In the genomic region with DNA sequence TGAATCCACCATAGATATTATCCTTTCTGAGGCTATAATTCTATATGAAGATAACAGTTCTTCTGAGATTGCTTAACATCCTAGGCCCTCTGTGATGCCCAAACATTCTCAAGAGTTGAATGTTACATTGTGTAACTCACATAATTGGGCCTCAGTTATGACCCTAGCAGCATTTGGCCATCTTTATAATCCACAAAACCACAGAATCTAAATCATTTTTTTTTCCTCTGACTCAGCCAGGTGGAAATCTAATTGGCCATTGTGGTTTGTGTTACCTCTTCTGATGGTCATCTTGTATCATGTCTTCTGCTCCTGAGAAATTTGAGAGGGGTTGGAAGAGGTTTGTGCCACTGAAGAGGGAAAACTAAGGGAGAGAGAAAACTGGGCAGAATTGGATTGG, we compare ENCODE assay signal across 17 cellular contexts.
DNase-seq lines count a peak whose midpoint lies in the region; FAIRE-seq and TF ChIP-seq lines count a peak whose summit lies in the region.
"Had no signal": no experiment of that assay in that cellular context is flagged by ENCODE, and none has a peak within 500 bp of the region (broad histone marks: within the 10 kb centered on the region; RNA-seq: fewer than 3 reads in every experiment).

No MANE protein-coding gene starts in this region.

- in situ Hi-C loops in mammary epithelial cell (cut with MboI; ENCODE audit: low sequenced_read_pairs in 2 of 2) = no loop called here

- H3K27ac ChIP-seq in mammary epithelial cell (ENCODE audit: insufficient read depth, low read depth, low read length) = no peak overlapping the region
- H3K27ac ChIP-seq: BLaER1 had no signal

- no peak overlapping the region for H3K4me3 ChIP-seq in mammary epithelial cell (replicated peaks in 1 of 3; ENCODE audit: insufficient read depth in 1 of 3, low read depth in 2 of 3, low read length in 3 of 3)
- H3K4me3 ChIP-seq: BLaER1, GM12878, HAP-1 had no signal

- dilution Hi-C loops in mammary epithelial cell (cut with HindIII; ENCODE audit: low sequenced_read_pairs) = no loop called here

- no peaks in the 10 kb centered on the region for H3K79me2 ChIP-seq in mammary epithelial cell (ENCODE audit: insufficient read depth, low read length)

- no peaks in the 10 kb centered on the region for H3K4me1 ChIP-seq in mammary epithelial cell (ENCODE audit: insufficient read depth, low read length)
- H3K4me1 ChIP-seq: BLaER1, HAP-1 had no signal

- BruUV-seq in mammary epithelial cell (replicated peaks; lab: Mats Ljungman, UMichigan) = no TSS peak

- H2AFZ ChIP-seq in mammary epithelial cell (ENCODE audit: low read depth, low read length) = no peak overlapping the region

- peaks cover 5% of the 10 kb centered on the region for H3K9me3 ChIP-seq in mammary epithelial cell (replicated peaks; ENCODE audit: insufficient read depth, low read length)
- H3K9me3 ChIP-seq: BLaER1, HAP-1 had no signal

- CTCF ChIA-PET in mammary epithelial cell (lab: Charles Lee; ENCODE audit: low non-redundant PET) = no interaction called here

- no peak for TF ChIP-seq CTCF in mammary epithelial cell (conservative IDR thresholded peaks at IDR 0.05 in 1 of 2, IDR thresholded peaks at IDR 0.05 in 1 of 2; ENCODE audit: extremely low read depth in 1 of 2, insufficient read depth in 1 of 2, low read depth in 1 of 2, low read length in 2 of 2)

- FAIRE-seq in RCC 7860 (lab: Jason Lieb, UNC) (peak; percentile 59), urothelium cell line (lab: Jason Lieb, UNC) (no peak)
- FAIRE-seq: GM12878, GM19239 had no signal

- H3K9ac ChIP-seq in mammary epithelial cell (ENCODE audit: insufficient read depth, low read length) = no peak overlapping the region
- H3K9ac ChIP-seq: BLaER1 had no signal

- H3K36me3 ChIP-seq in mammary epithelial cell (ENCODE audit: insufficient read depth, low read length) = no peaks in the 10 kb centered on the region
- H3K36me3 ChIP-seq: BLaER1, HAP-1 had no signal

- H3K4me2 ChIP-seq in mammary epithelial cell (ENCODE audit: insufficient read depth, low read depth, low read length) = no peak overlapping the region
- H3K4me2 ChIP-seq: BLaER1 had no signal

- no peaks in the 10 kb centered on the region for H4K20me1 ChIP-seq in mammary epithelial cell (ENCODE audit: insufficient read depth, low read length)
- H4K20me1 ChIP-seq: BLaER1 had no signal

- DNase-seq in NOMO-1 treated with DMSO at 0.1 percent for 48 hours (lab: John Stamatoyannopoulos, UW; ENCODE audit: unreplicated experiment) (peak; percentile 22), NOMO-1 treated with dmso at 0.1 percent for 144 hours (lab: John Stamatoyannopoulos, UW; ENCODE audit: unreplicated experiment) (no peak), RCC 7860 (ENCODE audit: low spot score) (peak; percentile 33), mammary epithelial cell (peak; percentile 55), urothelium cell line (ENCODE audit: low spot score) (peak; percentile 13), GM03348 (ENCODE audit: low spot score) (no peak), CD1c-positive myeloid dendritic cell (ENCODE audit: extremely low spot score) (no peak), NCI-H1417 (lab: John Stamatoyannopoulos, UW) (no peak)
- DNase-seq: 8988T; Calu3; CD8-positive, alpha-beta T cell; DMS79 treated with DMSO at 0.1 percent for 48 hours; GF-D8 had no signal

- no peaks in the 10 kb centered on the region for H3K27me3 ChIP-seq in mammary epithelial cell (ENCODE audit: insufficient read depth, low read length)
- H3K27me3 ChIP-seq: BLaER1 had no signal

- intact Hi-C loops in mammary epithelial cell (cut with micrococcal nuclease) = no loop called here

Comparison
In these comparisons a context has a peak if more than half of its experiments do, and no peak if none do; other contexts are left out.
1. DNase-seq: peak in NOMO-1 treated with DMSO at 0.1 percent for 48 hours (single experiment), RCC 7860 (single experiment), mammary epithelial cell (single experiment) and urothelium cell line (single experiment); none in NOMO-1 treated with dmso at 0.1 percent for 144 hours (single experiment), GM03348 (single experiment), CD1c-positive myeloid dendritic cell (single experiment) and NCI-H1417 (0 of 3).